8 cellular contexts compared by ENCODE assay signal in genomic region chr9:127450831-127451680, GRCh38. TPM values are rescaled to one million over a fixed set of nuclear protein-coding genes. Genes with fewer than 3 reads are reported as not detected.
DNase-seq lines count a peak whose midpoint lies in the region; ATAC-seq and TF ChIP-seq lines count a peak whose summit lies in the region.

LRSAM1 (plus strand) TSS chr9:127451510; CDS start chr9:127454528, 3,018 bp downstream.
RPL12 (minus strand) TSS chr9:127451406; CDS start chr9:127451317, 89 bp downstream.

- intact Hi-C loops in aorta (cut with DNase I): no loop called here

- H3K4me1 ChIP-seq in aorta (ENCODE audit: control insufficient read depth in 1 of 2, insufficient read depth in 2 of 2, low read length in 2 of 2): no peaks in the 10 kb centered on the region

- whole genome bisulfite sequencing in aorta, 2 donors: 1 to 2% methylated on average over 73 of the region's 73 CpGs

- peak within 1 kb of the TSS in 1 of 2 donors; percentile 71 for H3K27ac ChIP-seq in aorta (ENCODE audit: low read depth in 1 of 2, low read length in 2 of 2)

- H3K9me3 ChIP-seq in aorta (ENCODE audit: control insufficient read depth, low read length): no peaks in the 10 kb centered on the region

- DNase-seq in NCI-H2081 (lab: John Stamatoyannopoulos, UW): peak; percentile 93 to 95
- peak; percentile 100 for DNase-seq in T-helper 9 cell
- peak; percentile 88 for DNase-seq in astrocyte of the cerebellum (ENCODE audit: low read depth)
- peak; percentile 92 for DNase-seq in hepatic stellate cell (ENCODE audit: low spot score)
- peak; percentile 83 for DNase-seq in renal cortical epithelial cell (ENCODE audit: low read depth)
- DNase-seq in aorta: peak; percentile 98 to 100

- in situ Hi-C loops in astrocyte of the cerebellum (cut with HindIII; ENCODE audit: low sequenced_read_pairs): no loop called here

- ATAC-seq in GM18508 (IDR thresholded peaks at IDR 0.05; ENCODE audit: insufficient read depth, unreplicated experiment) (peak; percentile 43), HG02981 (IDR thresholded peaks at IDR 0.05; ENCODE audit: unreplicated experiment) (peak; percentile 55), aorta (ENCODE audit: low FRiP score) (peak; percentile 96)

- no peak for TF ChIP-seq CTCF in astrocyte of the cerebellum (IDR thresholded peaks at IDR 0.05; ENCODE audit: low read depth, low read length, missing control alignments)

- peak within 1 kb of the TSS; percentile 91 for H3K4me3 ChIP-seq in astrocyte of the cerebellum (ENCODE audit: low read depth, low read length)
- H3K4me3 ChIP-seq in aorta (ENCODE audit: low read length in 2 of 2): peak within 1 kb of the TSS; percentile 57 to 71

- no peaks in the 10 kb centered on the region for H3K27me3 ChIP-seq in aorta (ENCODE audit: control insufficient read depth in 1 of 2, insufficient read depth in 2 of 2, low read length in 1 of 2)

- H3K36me3 ChIP-seq in aorta (ENCODE audit: control insufficient read depth in 1 of 2, insufficient read depth in 2 of 2, low read length in 1 of 2): peaks cover 0 to 8% of the 10 kb centered on the region in 2 donors

RNA-seq across cellular contexts. Expression of gene LRSAM1, which starts in this region (rescaled TPM):
- 14.4 and 19.8 TPM in 2 replicates for total RNA-seq in renal cortical epithelial cell
- 10 to 100 TPM; 16.3 to 27.8 TPM for total RNA-seq in aorta
- polyA plus RNA-seq in aorta: 10 to 100 TPM in 1 of 2 donors, 1 to 10 TPM in 1; 9.3 to 38.8 TPM

RNA-seq across cellular contexts. Expression of gene RPL12, which starts in this region (rescaled TPM):
- 1,410 and 1,691 TPM in 2 replicates for total RNA-seq in renal cortical epithelial cell
- 100 to 1,000 TPM; 875 to 907 TPM for total RNA-seq in aorta
- 1,000 to 10,000 TPM; 2,932 to 3,006 TPM for polyA plus RNA-seq in aorta

Comparison
In these comparisons a context has a peak if more than half of its experiments do, and no peak if none do; other contexts are left out.
1. ATAC-seq: peak in every context shown above with its lines; median percentile 96 in aorta; 55 in HG02981; 43 in GM18508.